19 cellular contexts compared by ENCODE assay signal in the genomic region with DNA sequence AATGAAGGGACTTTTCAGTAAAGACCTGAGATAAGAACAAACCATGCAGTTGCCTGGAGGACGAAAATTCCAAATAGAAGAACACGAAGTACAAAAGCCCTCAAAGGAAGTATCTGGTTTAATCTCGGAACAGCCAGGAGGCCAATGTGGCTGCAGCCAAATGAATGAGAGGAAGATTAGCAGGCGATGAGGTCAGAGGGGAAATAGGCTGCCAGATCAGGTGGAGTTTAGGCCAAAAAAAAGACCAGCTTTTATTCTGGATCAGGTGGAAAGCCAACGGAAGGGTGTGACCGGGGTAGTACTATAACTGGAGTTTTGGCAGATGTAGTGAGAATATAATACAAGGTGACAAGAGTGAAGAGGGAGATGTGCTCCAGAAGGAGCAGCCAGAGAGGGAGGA. TPM values are rescaled to one million over a fixed set of nuclear protein-coding genes. Genes with fewer than 3 reads are reported as not detected.
A peak's percentile ranks its signal among the peaks of the same experiment; 100 is the strongest.
DNase-seq lines count a peak whose midpoint lies in the region; ATAC-seq lines count a peak whose summit lies in the region.
"Had no signal": no experiment of that assay in that cellular context is flagged by ENCODE, and none has a peak within 500 bp of the region (broad histone marks: within the 10 kb centered on the region; RNA-seq: fewer than 3 reads in every experiment).

No MANE protein-coding gene starts in this region.

- POLR2A ChIA-PET in CD8-positive, alpha-beta memory T cell (lab: Charles Lee): no interaction called here

- no peaks in the 10 kb centered on the region for H3K27me3 Mint-ChIP-seq in CD4-positive, CD25-positive, alpha-beta regulatory T cell
- no peaks in the 10 kb centered on the region for H3K27me3 Mint-ChIP-seq in CD8-positive, alpha-beta memory T cell
- H3K27me3 Mint-ChIP-seq: activated naive CD8-positive, alpha-beta T cell; IgD-negative memory B cell had no signal

- peaks cover 40% of the 10 kb centered on the region for H3K36me3 Mint-ChIP-seq in CD4-positive, CD25-positive, alpha-beta regulatory T cell
- peaks cover 22 to 58% (median 26%) of the 10 kb centered on the region in 3 donors for H3K36me3 Mint-ChIP-seq in CD8-positive, alpha-beta memory T cell

- no peaks in the 10 kb centered on the region for H3K27me3 ChIP-seq in CD4-positive, CD25-positive, alpha-beta regulatory T cell (ENCODE audit: control insufficient read depth, insufficient read depth, low read length)
- no peaks in the 10 kb centered on the region for H3K27me3 ChIP-seq in CD8-positive, alpha-beta memory T cell (ENCODE audit: insufficient read depth, low read length, poor library complexity, severe bottlenecking)
- H3K27me3 ChIP-seq: tibial nerve had no signal

- no peaks in the 10 kb centered on the region for H3K9me3 ChIP-seq in CD4-positive, CD25-positive, alpha-beta regulatory T cell (ENCODE audit: control insufficient read depth in 2 of 2, low read length in 2 of 2)
- H3K9me3 ChIP-seq in CD8-positive, alpha-beta memory T cell (ENCODE audit: low read length): no peaks in the 10 kb centered on the region

- CTCF ChIA-PET in CD8-positive, alpha-beta memory T cell (lab: Charles Lee): no interaction called here

- no peak overlapping the region for H3K4me3 Mint-ChIP-seq in CD4-positive, CD25-positive, alpha-beta regulatory T cell
- no peak overlapping the region for H3K4me3 Mint-ChIP-seq in CD8-positive, alpha-beta memory T cell
- H3K4me3 Mint-ChIP-seq: activated naive CD8-positive, alpha-beta T cell; IgD-negative memory B cell; natural killer cell had no signal

- ATAC-seq in CD4-positive, CD25-positive, alpha-beta regulatory T cell (ENCODE audit: low read depth in 2 of 2): no peak
- no peak for ATAC-seq in GM18868 (IDR thresholded peaks at IDR 0.05; ENCODE audit: unreplicated experiment)
- ATAC-seq: natural killer cell had no signal

- H3K27ac Mint-ChIP-seq in CD4-positive, CD25-positive, alpha-beta regulatory T cell: peak overlapping the region; percentile 60 to 89 (median 64)
- peak overlapping the region in 5 of 8 donors; percentile 15 to 33 (median 25) for H3K27ac Mint-ChIP-seq in CD8-positive, alpha-beta memory T cell
- H3K27ac Mint-ChIP-seq: activated naive CD8-positive, alpha-beta T cell; IgD-negative memory B cell had no signal

- H3K27ac ChIP-seq in CD4-positive, CD25-positive, alpha-beta regulatory T cell (ENCODE audit: insufficient read depth, low read length, poor library complexity, severe bottlenecking): no peak overlapping the region
- H3K27ac ChIP-seq in CD8-positive, alpha-beta memory T cell (ENCODE audit: low read depth, low read length): no peak overlapping the region
- H3K27ac ChIP-seq: parathyroid adenoma, tibial nerve, WERI-Rb-1 had no signal

- H3K36me3 ChIP-seq in CD4-positive, CD25-positive, alpha-beta regulatory T cell (ENCODE audit: control insufficient read depth, insufficient read depth, low read length): peaks cover 41% of the 10 kb centered on the region
- no peaks in the 10 kb centered on the region for H3K36me3 ChIP-seq in CD8-positive, alpha-beta memory T cell (ENCODE audit: insufficient read depth, low read length)

- peaks cover 0 to 2% (median 0%) of the 10 kb centered on the region in 7 donors for H3K9me3 Mint-ChIP-seq in CD4-positive, CD25-positive, alpha-beta regulatory T cell
- H3K9me3 Mint-ChIP-seq in CD8-positive, alpha-beta memory T cell: peaks cover 0 to 4% (median 0%) of the 10 kb centered on the region in 5 donors

- no peak overlapping the region for H3K4me3 ChIP-seq in CD4-positive, CD25-positive, alpha-beta regulatory T cell (ENCODE audit: low read depth, low read length)
- no peak overlapping the region for H3K4me3 ChIP-seq in CD8-positive, alpha-beta memory T cell (ENCODE audit: low read length)
- H3K4me3 ChIP-seq: tibial nerve had no signal

- DNase-seq in CD4-positive, CD25-positive, alpha-beta regulatory T cell: no peak
- DNase-seq in CD8-positive, alpha-beta memory T cell: no peak
- DNase-seq in dermis blood vessel endothelial cell: peak; percentile 61
- peak; percentile 73 for DNase-seq in islet precursor cell
- no peak for DNase-seq in NCI-H446 (lab: John Stamatoyannopoulos, UW)
- no peak for DNase-seq in OCI-M2 (lab: John Stamatoyannopoulos, UW; ENCODE audit: unreplicated experiment)
- DNase-seq: DMS53, GOT3, hypothalamus, natural killer cell, NCI-H1417, NCI-H2107, NCI-H526, WERI-Rb-1 had no signal

- no peaks in the 10 kb centered on the region for H3K4me1 ChIP-seq in CD4-positive, CD25-positive, alpha-beta regulatory T cell (ENCODE audit: control insufficient read depth, insufficient read depth, low read length, poor library complexity, severe bottlenecking)
- no peaks in the 10 kb centered on the region for H3K4me1 ChIP-seq in CD8-positive, alpha-beta memory T cell (ENCODE audit: insufficient read depth, low read length)
- H3K4me1 ChIP-seq: parathyroid adenoma, tibial nerve had no signal

- peaks cover 2 to 18% (median 8%) of the 10 kb centered on the region in 4 donors for H3K4me1 Mint-ChIP-seq in CD4-positive, CD25-positive, alpha-beta regulatory T cell
- H3K4me1 Mint-ChIP-seq in CD8-positive, alpha-beta memory T cell: no peaks in the 10 kb centered on the region

RNA-seq across cellular contexts. Expression of gene SRSF11, which starts 43.7 kb away (rescaled TPM):
- total RNA-seq in CD4-positive, CD25-positive, alpha-beta regulatory T cell: 332 TPM
- 100 to 1,000 TPM in 2 of 4 donors, 10 to 100 TPM in 2; 83.7 to 120 (median 103) TPM for polyA plus RNA-seq in CD4-positive, CD25-positive, alpha-beta regulatory T cell
- 100 to 1,000 TPM; 160 TPM for total RNA-seq in CD8-positive, alpha-beta memory T cell
- polyA plus RNA-seq in CD8-positive, alpha-beta memory T cell: 104 TPM
- 116 and 121 TPM in 2 replicates for total RNA-seq in dermis blood vessel endothelial cell

RNA-seq across cellular contexts. Expression of gene LRRC40, which starts 59.5 kb away (rescaled TPM):
- 15.7 TPM for total RNA-seq in CD4-positive, CD25-positive, alpha-beta regulatory T cell
- 10 to 100 TPM in 1 of 4 donors, 1 to 10 TPM in 3; 6.9 to 11.3 (median 8.1) TPM for polyA plus RNA-seq in CD4-positive, CD25-positive, alpha-beta regulatory T cell
- total RNA-seq in CD8-positive, alpha-beta memory T cell: 10 to 100 TPM; 20.9 to 23.1 TPM
- polyA plus RNA-seq in CD8-positive, alpha-beta memory T cell: 7.5 TPM
- 28.2 and 36.6 TPM in 2 replicates for total RNA-seq in dermis blood vessel endothelial cell

Comparison
In these comparisons a context has a peak if more than half of its experiments do, and no peak if none do; other contexts are left out.
1. DNase-seq: peak in dermis blood vessel endothelial cell (single experiment) and islet precursor cell (single experiment); none in CD4-positive, CD25-positive, alpha-beta regulatory T cell (0 of 3), CD8-positive, alpha-beta memory T cell (0 of 5), NCI-H446 (0 of 2) and OCI-M2 (single experiment).